14 cellular contexts compared by ENCODE assay signal in genomic region chr18:11366410-11366809, GRCh38.
DNase-seq lines count a peak whose midpoint lies in the region; ATAC-seq and TF ChIP-seq lines count a peak whose summit lies in the region.
"Had no signal": no experiment of that assay in that cellular context is flagged by ENCODE, and none has a peak within 500 bp of the region (broad histone marks: within the 10 kb centered on the region; RNA-seq: fewer than 3 reads in every experiment).

No MANE protein-coding gene starts in this region.

- TF ChIP-seq CTCF in BJ (IDR thresholded peaks at IDR 0.05; ENCODE audit: insufficient read depth, low read depth, low read length) (no peak), brain microvascular endothelial cell (IDR thresholded peaks at IDR 0.05; ENCODE audit: low read depth, low read length, missing control alignments) (no peak), uterus (IDR thresholded peaks at IDR 0.05) (no peak)

- H3K9me3 ChIP-seq in mesodermal cell (ENCODE audit: control insufficient read depth, low read length) = peaks cover 3% of the 10 kb centered on the region
- H3K9me3 ChIP-seq in uterus = no peaks in the 10 kb centered on the region

- CTCF ChIA-PET in BJ (lab: Yijun Ruan, JAX) = no interaction called here

- TF ChIP-seq POLR2A in uterus (IDR thresholded peaks at IDR 0.05) = no peak

- intact Hi-C loops in uterus (cut with DNase I; ENCODE audit: low total_unique reads) = no loop called here

- in situ Hi-C loops in brain microvascular endothelial cell (cut with HindIII; ENCODE audit: low pct_ligation_motif_present, low sequenced_read_pairs) = no loop called here

- DNase-seq in BJ (ENCODE audit: low read depth) (peak; percentile 2), NCI-H128 (lab: John Stamatoyannopoulos, UW; ENCODE audit: unreplicated experiment) (peak; percentile 31), brain microvascular endothelial cell (peak; percentile 60), uterus (no peak), NCI-H226 (no peak)
- DNase-seq: activated B cell treated with CpG ODN at 0.5 μM for 24 hours, dorsolateral prefrontal cortex, hippocampal formation, NCI-H146, SHP77 had no signal

- H3K27me3 ChIP-seq in BJ (ENCODE audit: control insufficient read depth, insufficient read depth, low read length) = no peaks in the 10 kb centered on the region
- H3K27me3 ChIP-seq in brain microvascular endothelial cell (replicated peaks) = no peaks in the 10 kb centered on the region
- no peaks in the 10 kb centered on the region for H3K27me3 ChIP-seq in uterus
- H3K27me3 ChIP-seq: dorsolateral prefrontal cortex had no signal

- no peak overlapping the region for H3K27ac ChIP-seq in brain microvascular endothelial cell
- peak overlapping the region; percentile 58 for H3K27ac ChIP-seq in mesodermal cell (ENCODE audit: low read depth, low read length, severe bottlenecking)
- no peak overlapping the region for H3K27ac ChIP-seq in uterus
- H3K27ac ChIP-seq: C4-2B, dorsolateral prefrontal cortex had no signal

- H3K36me3 ChIP-seq in BJ (ENCODE audit: control insufficient read depth, insufficient read depth, low read length) (no peaks in the 10 kb centered on the region), brain microvascular endothelial cell (replicated peaks) (no peaks in the 10 kb centered on the region), mesodermal cell (ENCODE audit: control insufficient read depth, insufficient read depth, low read length) (no peaks in the 10 kb centered on the region), uterus (no peaks in the 10 kb centered on the region)

- H3K4me3 ChIP-seq in BJ (ENCODE audit: low read depth, low read length) (no peak overlapping the region), brain microvascular endothelial cell (ENCODE audit: low read depth, low read length) (no peak overlapping the region), mesodermal cell (ENCODE audit: extremely low read depth, insufficient read depth, low read length, poor library complexity, severe bottlenecking) (no peak overlapping the region), uterus (no peak overlapping the region)
- H3K4me3 ChIP-seq: dorsolateral prefrontal cortex had no signal

- POLR2A ChIA-PET in BJ (lab: Charles Lee) = no interaction called here

- WGBS in mesodermal cell (ENCODE audit: insufficient coverage in 2 of 2), 2 experiments = 58 to 64% methylated on average over 4 of the region's 4 CpGs

- ATAC-seq in HG02884 (IDR thresholded peaks at IDR 0.05; ENCODE audit: unreplicated experiment) (no peak), HG03457 (IDR thresholded peaks at IDR 0.05; ENCODE audit: unreplicated experiment) (no peak)

- peaks cover 15% of the 10 kb centered on the region for H3K4me1 ChIP-seq in mesodermal cell (ENCODE audit: control insufficient read depth, insufficient read depth, low read length, poor library complexity, severe bottlenecking)
- no peaks in the 10 kb centered on the region for H3K4me1 ChIP-seq in uterus

Comparison
In these comparisons a context has a peak if more than half of its experiments do, and no peak if none do; other contexts are left out.
1. DNase-seq: peak in BJ (single experiment), NCI-H128 (single experiment) and brain microvascular endothelial cell (single experiment); none in uterus (0 of 2) and NCI-H226 (single experiment).